ENCODE assay signal across 23 cellular contexts in the genomic region with DNA sequence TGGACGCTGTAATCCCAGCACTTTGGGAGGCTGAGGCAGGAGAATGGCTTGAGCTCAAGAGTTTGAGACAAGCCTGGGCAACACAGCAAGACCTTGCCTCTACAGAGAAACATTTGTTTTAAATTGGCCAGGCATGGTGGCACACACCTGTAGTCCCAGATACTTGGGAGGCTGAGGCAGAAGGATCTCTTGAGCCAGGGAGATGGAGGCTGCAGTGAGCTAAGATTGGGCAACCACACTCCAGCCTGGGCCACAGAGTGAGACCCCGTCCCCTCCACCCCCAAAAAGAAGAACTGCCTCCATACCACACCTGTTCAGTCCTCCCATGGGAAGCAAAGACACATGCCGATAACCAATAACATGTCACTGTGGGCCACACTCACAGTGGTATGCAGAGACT.
"Had no signal": no experiment of that assay in that cellular context is flagged by ENCODE, and none has a peak within 500 bp of the region (broad histone marks: within the 10 kb centered on the region; RNA-seq: fewer than 3 reads in every experiment).

No MANE protein-coding gene starts in this region.

- DNase-seq: dorsolateral prefrontal cortex; effector CD4-positive, alpha-beta T cell; hypothalamus; immature natural killer cell; islet precursor cell; kidney glomerular epithelial cell; left colon; left ventricle myocardium inferior; lower lobe of right lung; naive thymus-derived CD8-positive, alpha-beta T cell; nephron progenitor cell; nucleus accumbens; sigmoid colon; stimulated activated CD4-positive, alpha-beta T cell treated with anti-CD3 and anti-CD28 coated beads, Interleukin-2, amount 100 ng/mL, for 24 hours; stimulated activated CD4-positive, alpha-beta T cell treated with anti-CD3 and anti-CD28 coated beads, Interleukin-4, amount 100 ng/mL, for 24 hours; stimulated activated naive CD4-positive, alpha-beta T cell treated with Interleukin-2 at 50 U/mL for 16 hours; stomach; thyroid gland; trophoblast cell had no signal

- H3K27ac ChIP-seq: dorsolateral prefrontal cortex, left ventricle myocardium inferior, lower lobe of right lung, prostate gland, right atrium auricular region, stomach, thyroid gland had no signal

- H3K36me3 ChIP-seq: left ventricle myocardium inferior, lower lobe of right lung, prostate gland, right atrium auricular region, sigmoid colon, stomach, thyroid gland had no signal

- H3K27me3 ChIP-seq: dorsolateral prefrontal cortex, right atrium auricular region, sigmoid colon, stomach, thyroid gland had no signal

- FAIRE-seq: frontal cortex had no signal

- H3K4me3 ChIP-seq: dorsolateral prefrontal cortex, left ventricle myocardium inferior, lower lobe of right lung, prostate gland, right atrium auricular region, sigmoid colon, stomach, thyroid gland had no signal

- H3K9me3 ChIP-seq: left ventricle myocardium inferior, lower lobe of right lung, prostate gland, right atrium auricular region, sigmoid colon, stomach, thyroid gland had no signal

- ATAC-seq: left colon; lower lobe of right lung; naive thymus-derived CD8-positive, alpha-beta T cell; stimulated activated effector memory CD8-positive, alpha-beta T cell treated with anti-CD3 and anti-CD28 coated beads, Interleukin-12 subunit alpha, Interleukin-12 subunit beta, amount 100 ng/mL, for 72 hours had no signal
